In the genomic region with DNA sequence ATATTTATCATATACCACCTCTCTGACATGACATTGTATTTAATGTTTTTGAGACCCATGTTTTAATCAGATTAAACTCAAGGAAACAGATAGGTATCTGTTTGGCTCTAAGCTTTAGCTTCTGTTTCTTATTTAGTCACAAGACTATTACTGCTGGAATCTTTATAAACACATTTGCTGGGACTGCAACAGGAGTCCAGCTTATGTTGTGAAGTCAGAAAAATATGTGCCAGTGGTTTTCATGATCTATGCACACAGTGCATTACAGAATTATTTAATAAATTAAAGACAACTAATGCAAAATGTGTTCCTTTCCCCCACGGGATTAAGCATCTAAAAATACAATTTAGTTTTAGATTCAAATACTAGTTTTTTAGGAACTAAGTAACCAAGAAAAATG, we compare ENCODE assay signal across 17 cellular contexts.
"Had no signal": no experiment of that assay in that cellular context is flagged by ENCODE, and none has a peak within 500 bp of the region (broad histone marks: within the 10 kb centered on the region; RNA-seq: fewer than 3 reads in every experiment).

No MANE protein-coding gene starts in this region.

- H3K36me3 ChIP-seq: left ventricle myocardium inferior, neutrophil, thyroid gland had no signal

- H3K27me3 ChIP-seq: hepatocyte, neutrophil, thyroid gland had no signal

- H3K9me3 ChIP-seq: left ventricle myocardium inferior, mucosa of descending colon, neutrophil, thyroid gland had no signal

- DNase-seq: activated CD4-positive, alpha-beta T cell treated with anti-CD3 and anti-CD28 coated beads for 4 hours; activated CD8-positive, alpha-beta T cell treated with anti-CD3 and anti-CD28 coated beads for 36 hours; activated gamma-delta T cell treated with Interleukin-2 at 50 U/mL for 16 hours; activated naive CD8-positive, alpha-beta T cell treated with anti-CD3 and anti-CD28 coated beads, Interleukin-2, amount 10 ng/mL, durations not matched to agents 7 days and 5 days; activated T-cell treated with anti-CD3 and anti-CD28 coated beads, Interleukin-2, amount 50 U/mL, for 48 hours; aorta; effector CD8-positive, alpha-beta T cell; left ventricle myocardium inferior; mucosa of descending colon; naive thymus-derived CD4-positive, alpha-beta T cell; stimulated activated CD4-positive, alpha-beta T cell treated with anti-CD3 and anti-CD28 coated beads, Interleukin-2, amount 100 ng/mL, for 48 hours; stimulated activated naive B cell treated with anti-CD40 and anti-IgM and Interleukin-4, amounts not matched to agents 10 μg/mL and 1 μg/mL and 100 μg/mL, for 72 hours; thyroid gland had no signal

- H3K79me2 ChIP-seq: hepatocyte, parathyroid adenoma had no signal

- H3K4me3 ChIP-seq: hepatocyte, left ventricle myocardium inferior, mucosa of descending colon, thyroid gland had no signal

- H3K9ac ChIP-seq: parathyroid adenoma had no signal

- H2AFZ ChIP-seq: hepatocyte, parathyroid adenoma had no signal

- H3K4me1 ChIP-seq: left ventricle myocardium inferior, parathyroid adenoma, thyroid gland had no signal

- FAIRE-seq: keratinocyte had no signal

- H3K27ac ChIP-seq: hepatocyte, left ventricle myocardium inferior, neutrophil, parathyroid adenoma, thyroid gland had no signal

- H3K4me2 ChIP-seq: hepatocyte had no signal
